In the genomic region with DNA sequence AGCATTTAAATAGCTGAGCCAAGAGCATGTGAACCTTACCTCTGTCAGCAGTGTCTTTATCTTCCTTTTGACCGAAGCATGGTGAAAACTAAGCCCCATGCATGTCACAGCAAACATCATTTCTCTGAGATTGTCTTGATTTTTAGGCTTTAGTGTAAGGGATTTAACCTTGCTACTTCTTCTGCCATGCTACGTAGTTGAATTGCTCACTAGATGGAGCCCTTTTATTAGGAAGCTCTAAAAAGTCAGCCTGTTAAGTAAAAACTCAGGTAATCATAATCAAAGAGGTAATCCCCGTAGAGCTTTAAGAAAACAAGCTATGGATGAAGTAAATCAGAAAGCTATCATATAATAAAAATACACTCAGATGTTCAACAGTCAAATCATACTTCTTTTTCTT, we compare ENCODE assay signal across 10 cellular contexts.
A peak's percentile ranks its signal among the peaks of the same experiment; 100 is the strongest.
DNase-seq lines count a peak whose midpoint lies in the region; ATAC-seq and TF ChIP-seq lines count a peak whose summit lies in the region.
"Had no signal": no experiment of that assay in that cellular context is flagged by ENCODE, and none has a peak within 500 bp of the region (broad histone marks: within the 10 kb centered on the region; RNA-seq: fewer than 3 reads in every experiment).

No MANE protein-coding gene starts in this region.

- no peaks in the 10 kb centered on the region for H3F3A ChIP-seq in smooth muscle cell (ENCODE audit: low read depth)

- no TSS peak for BruUV-seq in OCI-LY7 (replicated peaks; lab: Mats Ljungman, UMichigan)

- no peak overlapping the region for H2AFZ ChIP-seq in OCI-LY7 (ENCODE audit: low read length)
- H2AFZ ChIP-seq in smooth muscle cell (ENCODE audit: low read depth) = no peak overlapping the region

- H4K20me1 ChIP-seq in OCI-LY7 (ENCODE audit: insufficient read depth, low read length) = no peaks in the 10 kb centered on the region
- no peaks in the 10 kb centered on the region for H4K20me1 ChIP-seq in smooth muscle cell (ENCODE audit: low read depth)

- H3K4me2 ChIP-seq in OCI-LY7 (ENCODE audit: low read length) = no peak overlapping the region
- no peak overlapping the region for H3K4me2 ChIP-seq in smooth muscle cell

- H3K4me1 ChIP-seq in OCI-LY7 (ENCODE audit: insufficient read depth, low read length, poor library complexity, severe bottlenecking) = peaks cover 5% of the 10 kb centered on the region
- H3K4me1 ChIP-seq in smooth muscle cell (ENCODE audit: low read depth) = peaks cover 4% of the 10 kb centered on the region

- H3K9me2 ChIP-seq in OCI-LY7 (ENCODE audit: insufficient read depth, low read length) = no peaks in the 10 kb centered on the region

- H3K9me3 ChIP-seq in OCI-LY7 (ENCODE audit: low read length) = no peaks in the 10 kb centered on the region
- no peaks in the 10 kb centered on the region for H3K9me3 ChIP-seq in smooth muscle cell (replicated peaks; ENCODE audit: low read depth)

- no peaks in the 10 kb centered on the region for H3K36me3 ChIP-seq in OCI-LY7 (ENCODE audit: insufficient read depth, low read length)
- peaks cover 30% of the 10 kb centered on the region for H3K36me3 ChIP-seq in smooth muscle cell (ENCODE audit: low read depth)
- H3K36me3 ChIP-seq in H7 (replicated peaks; ENCODE audit: control insufficient read depth, insufficient read depth, low read length) = no peaks in the 10 kb centered on the region

- ATAC-seq in GM21360 (IDR thresholded peaks at IDR 0.05; ENCODE audit: unreplicated experiment) (no peak), HG02642 (IDR thresholded peaks at IDR 0.05; ENCODE audit: poor library complexity, unreplicated experiment) (no peak)

- POLR2A ChIA-PET in OCI-LY7 (lab: Charles Lee) = interaction anchor here (0.6 to 1.0 kb wide), 2 partner anchors 28 to 168 kb away, joined by 5 to 8 read pairs; no protein-coding TSS in a partner anchor

- CTCF ChIA-PET in OCI-LY7 (lab: Charles Lee; ENCODE audit: unreplicated experiment) = no interaction called here

- H3K4me3 ChIP-seq in OCI-LY7 (ENCODE audit: low read depth, low read length, poor library complexity, severe bottlenecking) (no peak overlapping the region), smooth muscle cell (no peak overlapping the region), H7 (ENCODE audit: insufficient read depth, low read depth, low read length) (no peak overlapping the region)

- H3K27me3 ChIP-seq in smooth muscle cell (ENCODE audit: low read depth) = no peaks in the 10 kb centered on the region
- peaks cover 29% of the 10 kb centered on the region for H3K27me3 ChIP-seq in H7 (ENCODE audit: control insufficient read depth, insufficient read depth, low read length)

- H3K79me2 ChIP-seq in OCI-LY7 (ENCODE audit: insufficient read depth, low read depth, low read length) (no peaks in the 10 kb centered on the region), smooth muscle cell (ENCODE audit: low read depth) (no peaks in the 10 kb centered on the region)

- intact Hi-C loops in OCI-LY7 (cut with micrococcal nuclease; ENCODE audit: unreplicated experiment) = no loop called here

- WGBS in smooth muscle cell (ENCODE audit: low lambda C conversion rate) = 88% methylated on average over 3 of the region's 3 CpGs

- no peak overlapping the region for H3K9ac ChIP-seq in smooth muscle cell (ENCODE audit: low read depth)

- TF ChIP-seq CTCF in OCI-LY7 (conservative IDR thresholded peaks at IDR 0.05; ENCODE audit: low read length) = peak; percentile 56
- TF ChIP-seq CTCF in smooth muscle cell (IDR thresholded peaks at IDR 0.05; ENCODE audit: borderline replicate concordance, insufficient read depth, poor library complexity, severe bottlenecking) = peak; percentile 31

- H3K27ac ChIP-seq in OCI-LY7 (ENCODE audit: low read depth, low read length, poor library complexity, severe bottlenecking) (no peak overlapping the region), smooth muscle cell (ENCODE audit: low read depth) (no peak overlapping the region)

- DNase-seq in NCI-H2196 (lab: John Stamatoyannopoulos, UW; ENCODE audit: unreplicated experiment) (peak; percentile 15), NCI-H2196 treated with DMSO at 0.1 percent for 48 hours (lab: John Stamatoyannopoulos, UW; ENCODE audit: unreplicated experiment) (no peak), OCI-LY7 (ENCODE audit: low spot score) (peak; percentile 5), fibroblast of gingiva (ENCODE audit: low read depth) (peak; percentile 6), smooth muscle cell (lab: John Stamatoyannopoulos, UW; ENCODE audit: unreplicated experiment) (no peak), H7 (no peak)
- DNase-seq: midbrain, NCI-H226 had no signal

Comparison
In these comparisons a context has a peak if more than half of its experiments do, and no peak if none do; other contexts are left out.
1. DNase-seq: peak in NCI-H2196 (single experiment), OCI-LY7 (single experiment) and fibroblast of gingiva (single experiment); none in NCI-H2196 treated with DMSO at 0.1 percent for 48 hours (single experiment), smooth muscle cell (single experiment) and H7 (single experiment).